ENCODE assay signal across 1 cellular context in the genomic region with DNA sequence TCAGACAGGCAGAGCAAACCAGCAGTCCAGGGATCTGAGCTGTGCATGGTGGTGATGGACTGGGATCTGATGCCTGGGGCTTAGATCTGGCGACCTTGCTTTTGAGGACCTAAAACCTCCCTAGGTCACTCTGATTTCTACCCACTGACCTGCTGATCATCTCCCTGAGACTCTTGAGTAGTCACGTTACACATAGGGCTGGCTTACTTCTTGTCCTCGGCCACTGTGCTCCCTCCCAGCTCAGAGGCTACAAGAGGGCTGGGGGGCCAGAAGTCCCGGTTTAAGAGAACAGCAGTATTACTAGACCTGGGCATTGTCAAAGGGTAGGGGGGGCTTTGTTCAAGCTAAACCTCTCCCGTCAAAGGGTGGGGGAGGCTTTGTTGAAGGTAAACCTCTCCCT.
TF ChIP-seq lines count a peak whose summit lies in the region.

No MANE protein-coding gene starts in this region.

TF ChIP-seq in HepG2, 621 proteins besides CTCF, POLR2A, EP300 and RAD21:
- TF ChIP-seq ZNF552 (CRISPR knock-in tag; IDR thresholded peaks at IDR 0.05; ENCODE audit: borderline replicate concordance) (no peak), ZSCAN12 (CRISPR knock-in tag; IDR thresholded peaks at IDR 0.05) (no peak), ZNF20 (CRISPR knock-in tag; IDR thresholded peaks at IDR 0.05) (no peak), MLLT10 (CRISPR knock-in tag; IDR thresholded peaks at IDR 0.05) (no peak), ZBTB21 (CRISPR knock-in tag; IDR thresholded peaks at IDR 0.05) (no peak), ELF3 (CRISPR knock-in tag; IDR thresholded peaks at IDR 0.05) (no peak), MATR3 (CRISPR knock-in tag; IDR thresholded peaks at IDR 0.05) (no peak), SIX4 (CRISPR knock-in tag; IDR thresholded peaks at IDR 0.05) (no peak), LCORL (IDR thresholded peaks at IDR 0.05) (no peak), LCORL (CRISPR knock-in tag; IDR thresholded peaks at IDR 0.05) (no peak), IRX3 (CRISPR knock-in tag; IDR thresholded peaks at IDR 0.05; ENCODE audit: borderline replicate concordance, low read depth) (no peak), NRL (CRISPR knock-in tag; IDR thresholded peaks at IDR 0.05; ENCODE audit: borderline replicate concordance) (no peak), PHB2 (IDR thresholded peaks at IDR 0.05; ENCODE audit: partially characterized antibody) (no peak)
- TF ChIP-seq, protein P1, sequence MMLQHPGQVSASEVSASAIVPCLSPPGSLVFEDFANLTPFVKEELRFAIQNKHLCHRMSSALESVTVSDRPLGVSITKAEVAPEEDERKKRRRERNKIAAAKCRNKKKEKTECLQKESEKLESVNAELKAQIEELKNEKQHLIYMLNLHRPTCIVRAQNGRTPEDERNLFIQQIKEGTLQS (CRISPR knock-in tag; IDR thresholded peaks at IDR 0.05): no peak
- TF ChIP-seq, protein P2, sequence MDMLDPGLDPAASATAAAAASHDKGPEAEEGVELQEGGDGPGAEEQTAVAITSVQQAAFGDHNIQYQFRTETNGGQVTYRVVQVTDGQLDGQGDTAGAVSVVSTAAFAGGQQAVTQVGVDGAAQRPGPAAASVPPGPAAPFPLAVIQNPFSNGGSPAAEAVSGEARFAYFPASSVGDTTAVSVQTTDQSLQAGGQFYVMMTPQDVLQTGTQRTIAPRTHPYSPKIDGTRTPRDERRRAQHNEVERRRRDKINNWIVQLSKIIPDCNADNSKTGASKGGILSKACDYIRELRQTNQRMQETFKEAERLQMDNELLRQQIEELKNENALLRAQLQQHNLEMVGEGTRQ (IDR thresholded peaks at IDR 0.05; ENCODE audit: low read depth, low read length): no peak
- TF ChIP-seq, protein P2 (CRISPR knock-in tag; IDR thresholded peaks at IDR 0.05; ENCODE audit: borderline replicate concordance): no peak
- TF ChIP-seq, protein P3, sequence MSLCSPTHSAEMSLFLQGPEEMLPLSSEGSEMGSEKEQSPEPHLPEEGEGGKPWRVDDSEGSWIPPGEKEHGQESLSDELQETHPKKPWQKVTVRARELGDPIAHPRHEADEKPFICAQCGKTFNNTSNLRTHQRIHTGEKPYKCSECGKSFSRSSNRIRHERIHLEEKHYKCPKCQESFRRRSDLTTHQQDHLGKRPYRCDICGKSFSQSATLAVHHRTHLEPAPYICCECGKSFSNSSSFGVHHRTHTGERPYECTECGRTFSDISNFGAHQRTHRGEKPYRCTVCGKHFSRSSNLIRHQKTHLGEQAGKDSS (CRISPR knock-in tag; IDR thresholded peaks at IDR 0.05; ENCODE audit: borderline replicate concordance, low read depth): no peak
- TF ChIP-seq, protein P4, sequence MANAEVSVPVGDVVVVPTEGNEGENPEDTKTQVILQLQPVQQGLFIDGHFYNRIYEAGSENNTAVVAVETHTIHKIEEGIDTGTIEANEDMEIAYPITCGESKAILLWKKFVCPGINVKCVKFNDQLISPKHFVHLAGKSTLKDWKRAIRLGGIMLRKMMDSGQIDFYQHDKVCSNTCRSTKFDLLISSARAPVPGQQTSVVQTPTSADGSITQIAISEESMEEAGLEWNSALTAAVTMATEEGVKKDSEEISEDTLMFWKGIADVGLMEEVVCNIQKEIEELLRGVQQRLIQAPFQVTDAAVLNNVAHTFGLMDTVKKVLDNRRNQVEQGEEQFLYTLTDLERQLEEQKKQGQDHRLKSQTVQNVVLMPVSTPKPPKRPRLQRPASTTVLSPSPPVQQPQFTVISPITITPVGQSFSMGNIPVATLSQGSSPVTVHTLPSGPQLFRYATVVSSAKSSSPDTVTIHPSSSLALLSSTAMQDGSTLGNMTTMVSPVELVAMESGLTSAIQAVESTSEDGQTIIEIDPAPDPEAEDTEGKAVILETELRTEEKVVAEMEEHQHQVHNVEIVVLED (CRISPR knock-in tag; IDR thresholded peaks at IDR 0.05; ENCODE audit: borderline replicate concordance): no peak
- TF ChIP-seq, protein P5, sequence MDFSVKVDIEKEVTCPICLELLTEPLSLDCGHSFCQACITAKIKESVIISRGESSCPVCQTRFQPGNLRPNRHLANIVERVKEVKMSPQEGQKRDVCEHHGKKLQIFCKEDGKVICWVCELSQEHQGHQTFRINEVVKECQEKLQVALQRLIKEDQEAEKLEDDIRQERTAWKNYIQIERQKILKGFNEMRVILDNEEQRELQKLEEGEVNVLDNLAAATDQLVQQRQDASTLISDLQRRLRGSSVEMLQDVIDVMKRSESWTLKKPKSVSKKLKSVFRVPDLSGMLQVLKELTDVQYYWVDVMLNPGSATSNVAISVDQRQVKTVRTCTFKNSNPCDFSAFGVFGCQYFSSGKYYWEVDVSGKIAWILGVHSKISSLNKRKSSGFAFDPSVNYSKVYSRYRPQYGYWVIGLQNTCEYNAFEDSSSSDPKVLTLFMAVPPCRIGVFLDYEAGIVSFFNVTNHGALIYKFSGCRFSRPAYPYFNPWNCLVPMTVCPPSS (IDR thresholded peaks at IDR 0.05): no peak
